In genomic region chr2:138415891-138416494, GRCh38 we compare ENCODE assay signal across 1 cellular context.
TF ChIP-seq lines count a peak whose summit lies in the region.

No MANE protein-coding gene starts in this region.

TF ChIP-seq in HCT116, 20 proteins besides CTCF, POLR2A, EP300 and RAD21 (continued from another document):
- TF ChIP-seq, protein P1, sequence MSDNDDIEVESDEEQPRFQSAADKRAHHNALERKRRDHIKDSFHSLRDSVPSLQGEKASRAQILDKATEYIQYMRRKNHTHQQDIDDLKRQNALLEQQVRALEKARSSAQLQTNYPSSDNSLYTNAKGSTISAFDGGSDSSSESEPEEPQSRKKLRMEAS (IDR thresholded peaks at IDR 0.05): no peak; the same call in 1 of the 2 replicates
TF ChIP-seq in HCT116: peak in this region for 7.
